Comparison of ENCODE assay signal across 26 cellular contexts in genomic region chr1:225504776-225505175, GRCh38.
"Had no signal": no experiment of that assay in that cellular context is flagged by ENCODE, and none has a peak within 500 bp of the region (broad histone marks: within the 10 kb centered on the region; RNA-seq: fewer than 3 reads in every experiment).

No MANE protein-coding gene starts in this region.

- H3K9me3 ChIP-seq: left ventricle myocardium inferior, neutrophil, right atrium auricular region, right lobe of liver, stomach, testis, thyroid gland, transverse colon, upper lobe of left lung, vagina had no signal

- H3K27me3 ChIP-seq: neural progenitor cell, neutrophil, right atrium auricular region, right lobe of liver, stomach, testis, thyroid gland, transverse colon, upper lobe of left lung, vagina had no signal

- H3K36me3 ChIP-seq: neutrophil, right atrium auricular region, right lobe of liver, thyroid gland, transverse colon, upper lobe of left lung, vagina had no signal

- DNase-seq: hippocampal formation; kidney; left ventricle myocardium inferior; mesendoderm; naive B cell; natural killer cell; nephron progenitor cell; occipital lobe; right lobe of liver; stimulated activated CD4-positive, alpha-beta T cell treated with anti-CD3 and anti-CD28 coated beads, Interleukin-12 subunit alpha, Interleukin-12 subunit beta, amount 100 ng/mL, for 4 hours; stimulated activated CD4-positive, alpha-beta T cell treated with anti-CD3 and anti-CD28 coated beads, Interleukin-15, amount 100 ng/mL, for 24 hours; stimulated activated CD4-positive, alpha-beta T cell treated with anti-CD3 and anti-CD28 coated beads, Interleukin-2, amount 100 ng/mL, for 24 hours; stimulated activated CD4-positive, alpha-beta T cell treated with anti-CD3 and anti-CD28 coated beads, Interleukin-4, amount 100 ng/mL, for 1 hour; stimulated activated naive B cell treated with anti-CD40 and anti-IgM and Interleukin-4, amounts not matched to agents 10 μg/mL and 1 μg/mL and 100 μg/mL, for 72 hours; stimulated activated naive CD8-positive, alpha-beta T cell treated with anti-CD3 and anti-CD28 coated beads, Interleukin-15, Interleukin-2, amounts not matched to agents 100 U/mL and 50 U/mL, for 24 hours; stomach; testis; thyroid gland; transverse colon; upper lobe of left lung had no signal

- H3K9ac ChIP-seq: neural progenitor cell had no signal

- H3K4me1 ChIP-seq: right lobe of liver, testis had no signal

- FAIRE-seq: islet of Langerhans, kidney had no signal

- H3K27ac ChIP-seq: left ventricle myocardium inferior, neural progenitor cell, neutrophil, right atrium auricular region, right lobe of liver, stomach, testis, thyroid gland, transverse colon, upper lobe of left lung, vagina had no signal

- H3K4me3 ChIP-seq: left ventricle myocardium inferior, lung, neural progenitor cell, right atrium auricular region, right lobe of liver, stomach, testis, thyroid gland, transverse colon, upper lobe of left lung, vagina had no signal

- ATAC-seq: natural killer cell; right lobe of liver; stimulated activated naive B cell treated with anti-CD40 and anti-IgM and Interleukin-4, amounts not matched to agents 10 μg/mL and 1 μg/mL and 100 μg/mL, for 72 hours; stimulated activated naive CD8-positive, alpha-beta T cell treated with anti-CD3 and anti-CD28 coated beads, Interleukin-15, Interleukin-2, amounts not matched to agents 100 U/mL and 50 U/mL, for 24 hours had no signal
